In genomic region chr7:137791947-137792346, GRCh38 we compare ENCODE assay signal across 26 cellular contexts. TPM values are rescaled to one million over a fixed set of nuclear protein-coding genes. Genes with fewer than 3 reads are reported as not detected.
DNase-seq lines count a peak whose midpoint lies in the region; ATAC-seq and TF ChIP-seq lines count a peak whose summit lies in the region.
"Had no signal": no experiment of that assay in that cellular context is flagged by ENCODE, and none has a peak within 500 bp of the region (broad histone marks: within the 10 kb centered on the region; RNA-seq: fewer than 3 reads in every experiment).

No MANE protein-coding gene starts in this region.

- no peak for ATAC-seq in GM21515 (IDR thresholded peaks at IDR 0.05; ENCODE audit: unreplicated experiment)
- no peak for ATAC-seq in activated CD4-positive, CD25-positive, alpha-beta regulatory T cell treated with anti-CD3 and anti-CD28 coated beads, Interleukin-2, amount 50 U/mL, for 24 hours
- ATAC-seq: CD8-positive, alpha-beta T cell; HepG2; K562 had no signal

- DNase-seq in NCI-H1105 treated with DMSO at 0.1 percent for 48 hours (lab: John Stamatoyannopoulos, UW) (peak; percentile 17), NCI-H1105 (lab: John Stamatoyannopoulos, UW) (no peak), COR-L47 (lab: John Stamatoyannopoulos, UW) (peak; percentile 10), NCI-H526 (lab: John Stamatoyannopoulos, UW) (peak; percentile 17 to 61), epithelial cell of proximal tubule (ENCODE audit: low read depth) (no peak), NCI-H2171 treated with DMSO at 0.1 percent for 48 hours (lab: John Stamatoyannopoulos, UW) (no peak)
- DNase-seq: 8988T; Calu3; CD8-positive, alpha-beta T cell; DMS153; GDM1; H7; MG63; NCI-H1048; NCI-H1694; NCI-H2227 treated with DMSO at 0.1 percent for 48 hours; NCI-H524; NK-92 treated with Interleukin-12 subunit alpha and Interleukin-12 subunit beta, amount 100 ng/mL, for 24 hours; SIG-M5; T-helper 1 cell had no signal

- peak; percentile 18 for TF ChIP-seq CTCF in epithelial cell of proximal tubule (conservative IDR thresholded peaks at IDR 0.05; ENCODE audit: low read depth, low read length)

- H3K4me3 ChIP-seq in epithelial cell of proximal tubule (ENCODE audit: low read depth, low read length), result no peak overlapping the region
- H3K4me3 ChIP-seq: BLaER1 treated with 17β-estradiol and CSF1 and Interleukin-3, amounts not matched to agents 10 nM and 100 nM; K562; MG63 had no signal

RNA-seq across cellular contexts. Expression of gene DGKI, which starts 54.8 kb away (rescaled TPM):
- 0.14 and 0.69 TPM in 2 replicates for total RNA-seq in epithelial cell of proximal tubule
- total RNA-seq: Calu3; CD8-positive, alpha-beta T cell; HT-29 had no signal

Comparison
In these comparisons a context has a peak if more than half of its experiments do, and no peak if none do; other contexts are left out.
1. DNase-seq: peak in NCI-H1105 treated with DMSO at 0.1 percent for 48 hours (single experiment), COR-L47 (single experiment) and NCI-H526 (2 of 2); none in NCI-H1105 (single experiment), epithelial cell of proximal tubule (single experiment) and NCI-H2171 treated with DMSO at 0.1 percent for 48 hours (single experiment).